Comparison of ENCODE assay signal across 34 cellular contexts in genomic region chr4:138115053-138115452, GRCh38.
DNase-seq lines count a peak whose midpoint lies in the region; ATAC-seq and TF ChIP-seq lines count a peak whose summit lies in the region.
"Had no signal": no experiment of that assay in that cellular context is flagged by ENCODE, and none has a peak within 500 bp of the region (broad histone marks: within the 10 kb centered on the region; RNA-seq: fewer than 3 reads in every experiment).

No MANE protein-coding gene starts in this region.

- DNase-seq in MCF 10A (ENCODE audit: unreplicated experiment) = no peak
- no peak for DNase-seq in breast epithelium (ENCODE audit: low spot score in 2 of 2)
- DNase-seq in activated B cell treated with CpG ODN at 0.5 μM for 24 hours = no peak
- peak; percentile 68 for DNase-seq in mesendoderm
- DNase-seq in NCI-H2227 treated with DMSO at 0.1 percent for 48 hours (lab: John Stamatoyannopoulos, UW) = no peak
- no peak for DNase-seq in activated T-helper 2 cell treated with anti-CD3 and anti-CD28 coated beads, Interferon-gamma antibody, Interleukin-2, Interleukin-4, amounts not matched to agents 10 μg/mL and 5 μg/mL and 100 μg/mL, durations not matched to agents 14 hours and 24 hours and 36 hours (ENCODE audit: low spot score)
- DNase-seq in UCSD-AML1 (lab: John Stamatoyannopoulos, UW; ENCODE audit: unreplicated experiment) = no peak
- no peak for DNase-seq in NCI-H1930 (lab: John Stamatoyannopoulos, UW)
- DNase-seq: 8988T; activated CD4-positive, alpha-beta T cell treated with anti-CD3 and anti-CD28 coated beads, Interleukin-2, amount 10 ng/mL, durations not matched to agents 24 days and 14 days; activated effector memory CD4-positive, alpha-beta T cell treated with anti-CD3 and anti-CD28 coated beads, Interleukin-2, amount 50 U/mL, for 16 hours; activated naive CD8-positive, alpha-beta T cell treated with anti-CD3 and anti-CD28 coated beads, Interleukin-2, amount 10 ng/mL, durations not matched to agents 7 days and 5 days; aorta; CD4-positive, CD25-positive, alpha-beta regulatory T cell; foreskin keratinocyte; heart left ventricle; kidney; MG63; natural killer cell; NCI-H1105; NCI-H187 treated with DMSO at 0.1 percent for 48 hours; NCI-H2171 treated with DMSO at 0.1 percent for 48 hours; NCI-H524 treated with DMSO at 0.1 percent for 48 hours; SHP77 treated with DMSO at 0.1 percent for 48 hours; stimulated activated naive CD4-positive, alpha-beta T cell; SW 1271; T1000; upper lobe of left lung; WERI-Rb-1 had no signal

- TF ChIP-seq POLR2A in breast epithelium (IDR thresholded peaks at IDR 0.05) = no peak

- H3K4me2 ChIP-seq in mesendoderm (ENCODE audit: low read length) = no peak overlapping the region

- H3K27me3 ChIP-seq in breast epithelium (no peaks in the 10 kb centered on the region), mesendoderm (ENCODE audit: insufficient read depth, low read length, poor library complexity) (no peaks in the 10 kb centered on the region)
- H3K27me3 ChIP-seq: esophagus muscularis mucosa, foreskin keratinocyte, heart left ventricle, MG63, upper lobe of left lung had no signal

- no peak overlapping the region for H3K4me3 Mint-ChIP-seq in MCF 10A (ENCODE audit: unreplicated experiment)
- H3K4me3 Mint-ChIP-seq in activated B cell treated with CpG ODN at 0.5 μM for 24 hours = peak overlapping the region; percentile 5
- no peak overlapping the region for H3K4me3 Mint-ChIP-seq in activated T-helper 2 cell treated with anti-CD3 and anti-CD28 coated beads, Interferon-gamma antibody, Interleukin-2, Interleukin-4, amounts not matched to agents 10 μg/mL and 5 μg/mL and 100 μg/mL, durations not matched to agents 14 hours and 24 hours and 36 hours (ENCODE audit: low read depth)
- H3K4me3 Mint-ChIP-seq: activated CD4-positive, alpha-beta T cell treated with anti-CD3 and anti-CD28 coated beads, Interleukin-2, amount 10 ng/mL, durations not matched to agents 24 days and 14 days; activated naive CD8-positive, alpha-beta T cell treated with anti-CD3 and anti-CD28 coated beads, Interleukin-2, amount 10 ng/mL, durations not matched to agents 7 days and 5 days; CD4-positive, CD25-positive, alpha-beta regulatory T cell; natural killer cell had no signal

- no peaks in the 10 kb centered on the region for H3K9me3 ChIP-seq in breast epithelium
- H3K9me3 ChIP-seq: esophagus muscularis mucosa, MG63, upper lobe of left lung had no signal

- no peak overlapping the region for H3K9ac ChIP-seq in mesendoderm (ENCODE audit: low read length)

- no peak overlapping the region for H2BK120ac ChIP-seq in mesendoderm (ENCODE audit: low read depth, low read length)

- H3K56ac ChIP-seq in mesendoderm (ENCODE audit: low read length) = no peak overlapping the region

- no peaks in the 10 kb centered on the region for H3K36me3 Mint-ChIP-seq in MCF 10A (ENCODE audit: insufficient read depth, unreplicated experiment)
- H3K36me3 Mint-ChIP-seq in activated B cell treated with CpG ODN at 0.5 μM for 24 hours (ENCODE audit: low read depth) = no peaks in the 10 kb centered on the region
- H3K36me3 Mint-ChIP-seq in activated T-helper 2 cell treated with anti-CD3 and anti-CD28 coated beads, Interferon-gamma antibody, Interleukin-2, Interleukin-4, amounts not matched to agents 10 μg/mL and 5 μg/mL and 100 μg/mL, durations not matched to agents 14 hours and 24 hours and 36 hours (ENCODE audit: low read depth) = no peaks in the 10 kb centered on the region
- H3K36me3 Mint-ChIP-seq: activated naive CD8-positive, alpha-beta T cell treated with anti-CD3 and anti-CD28 coated beads, Interleukin-2, amount 10 ng/mL, durations not matched to agents 7 days and 5 days; CD4-positive, CD25-positive, alpha-beta regulatory T cell; natural killer cell had no signal

- POLR2A ChIA-PET in MCF 10A (lab: Yijun Ruan, JAX) = no interaction called here
- POLR2A ChIA-PET in activated B cell treated with CpG ODN at 0.5 μM for 24 hours (lab: Charles Lee) = no interaction called here

- no peaks in the 10 kb centered on the region for H3K4me1 ChIP-seq in breast epithelium
- no peaks in the 10 kb centered on the region for H3K4me1 ChIP-seq in mesendoderm (ENCODE audit: control insufficient read depth, low read depth, low read length)
- H3K4me1 ChIP-seq: heart left ventricle, upper lobe of left lung had no signal

- no peak overlapping the region for H3K18ac ChIP-seq in mesendoderm (ENCODE audit: low read length)

- no peak overlapping the region for H3K4ac ChIP-seq in mesendoderm (ENCODE audit: low read depth, low read length)

- H3K79me1 ChIP-seq in mesendoderm (ENCODE audit: low read length) = no peaks in the 10 kb centered on the region

- no peaks in the 10 kb centered on the region for H3K79me2 ChIP-seq in mesendoderm (ENCODE audit: control insufficient read depth, insufficient read depth, low read length)

- H3K4me1 Mint-ChIP-seq in MCF 10A (ENCODE audit: insufficient read depth, unreplicated experiment) (no peaks in the 10 kb centered on the region), activated B cell treated with CpG ODN at 0.5 μM for 24 hours (peaks cover 31% of the 10 kb centered on the region)
- H3K4me1 Mint-ChIP-seq in activated T-helper 2 cell treated with anti-CD3 and anti-CD28 coated beads, Interferon-gamma antibody, Interleukin-2, Interleukin-4, amounts not matched to agents 10 μg/mL and 5 μg/mL and 100 μg/mL, durations not matched to agents 14 hours and 24 hours and 36 hours (ENCODE audit: low read depth) = no peaks in the 10 kb centered on the region
- H3K4me1 Mint-ChIP-seq: activated CD4-positive, alpha-beta T cell treated with anti-CD3 and anti-CD28 coated beads, Interleukin-2, amount 10 ng/mL, durations not matched to agents 24 days and 14 days; activated naive CD8-positive, alpha-beta T cell treated with anti-CD3 and anti-CD28 coated beads, Interleukin-2, amount 10 ng/mL, durations not matched to agents 7 days and 5 days; CD4-positive, CD25-positive, alpha-beta regulatory T cell; natural killer cell had no signal

- ATAC-seq in activated B cell treated with CpG ODN at 0.5 μM for 24 hours (ENCODE audit: low read depth) = no peak
- ATAC-seq: foreskin keratinocyte, heart left ventricle, K562, natural killer cell, Panc1 had no signal

- H3K9me3 Mint-ChIP-seq in MCF 10A (ENCODE audit: unreplicated experiment) (no peaks in the 10 kb centered on the region), activated B cell treated with CpG ODN at 0.5 μM for 24 hours (no peaks in the 10 kb centered on the region)
- H3K9me3 Mint-ChIP-seq in activated T-helper 2 cell treated with anti-CD3 and anti-CD28 coated beads, Interferon-gamma antibody, Interleukin-2, Interleukin-4, amounts not matched to agents 10 μg/mL and 5 μg/mL and 100 μg/mL, durations not matched to agents 14 hours and 24 hours and 36 hours = no peaks in the 10 kb centered on the region
- H3K9me3 Mint-ChIP-seq: activated CD4-positive, alpha-beta T cell treated with anti-CD3 and anti-CD28 coated beads, Interleukin-2, amount 10 ng/mL, durations not matched to agents 24 days and 14 days; activated naive CD8-positive, alpha-beta T cell treated with anti-CD3 and anti-CD28 coated beads, Interleukin-2, amount 10 ng/mL, durations not matched to agents 7 days and 5 days; natural killer cell had no signal

- H3K27ac ChIP-seq in breast epithelium (no peak overlapping the region), mesendoderm (ENCODE audit: low read depth, low read length) (no peak overlapping the region)
- H3K27ac ChIP-seq: coronary artery, esophagus muscularis mucosa, foreskin keratinocyte, heart left ventricle, skin epidermis, upper lobe of left lung, WERI-Rb-1 had no signal

- H3K27me3 Mint-ChIP-seq in MCF 10A (ENCODE audit: insufficient read depth, unreplicated experiment) (no peaks in the 10 kb centered on the region), activated B cell treated with CpG ODN at 0.5 μM for 24 hours (no peaks in the 10 kb centered on the region)
- H3K27me3 Mint-ChIP-seq in activated T-helper 2 cell treated with anti-CD3 and anti-CD28 coated beads, Interferon-gamma antibody, Interleukin-2, Interleukin-4, amounts not matched to agents 10 μg/mL and 5 μg/mL and 100 μg/mL, durations not matched to agents 14 hours and 24 hours and 36 hours (ENCODE audit: low read depth) = no peaks in the 10 kb centered on the region
- H3K27me3 Mint-ChIP-seq: activated CD4-positive, alpha-beta T cell treated with anti-CD3 and anti-CD28 coated beads, Interleukin-2, amount 10 ng/mL, durations not matched to agents 24 days and 14 days had no signal

- H2BK15ac ChIP-seq in mesendoderm (replicated peaks; ENCODE audit: low read depth) = no peak overlapping the region

- no CpG with 5 or more reads among the region's 2 CpGs for WGBS in mesendoderm (ENCODE audit: extremely low coverage, insufficient coverage, low lambda C conversion rate)

- no peak for TF ChIP-seq CTCF in MCF 10A (IDR thresholded peaks at IDR 0.05; ENCODE audit: unreplicated experiment)
- no peak for TF ChIP-seq CTCF in breast epithelium (IDR thresholded peaks at IDR 0.05)
- no peak for TF ChIP-seq CTCF in activated B cell treated with CpG ODN at 0.5 μM for 24 hours (IDR thresholded peaks at IDR 0.05)

- H3K23ac ChIP-seq in mesendoderm (ENCODE audit: low read length) = no peak overlapping the region

- no peak overlapping the region for H2BK5ac ChIP-seq in mesendoderm (ENCODE audit: low read length)

- H2AK5ac ChIP-seq in mesendoderm (ENCODE audit: low read length) = no peak overlapping the region

- intact Hi-C loops in MCF 10A (cut with micrococcal nuclease) = no loop called here
- intact Hi-C loops in breast epithelium (cut with DNase I; ENCODE audit: low total_unique reads) = no loop called here
- intact Hi-C loops in activated B cell treated with CpG ODN at 0.5 μM for 24 hours (cut with micrococcal nuclease) = no loop called here
- intact Hi-C loops in activated T-helper 2 cell treated with anti-CD3 and anti-CD28 coated beads, Interferon-gamma antibody, Interleukin-2, Interleukin-4, amounts not matched to agents 10 μg/mL and 5 μg/mL and 100 μg/mL, durations not matched to agents 14 hours and 24 hours and 36 hours (cut with micrococcal nuclease) = no loop called here

- H3K4me3 ChIP-seq in breast epithelium (no peak overlapping the region), mesendoderm (ENCODE audit: low read length) (no peak overlapping the region)
- H3K4me3 ChIP-seq: coronary artery, esophagus muscularis mucosa, heart left ventricle, K562, MG63, skin epidermis, upper lobe of left lung had no signal

- H3K36me3 ChIP-seq in breast epithelium (no peaks in the 10 kb centered on the region), mesendoderm (ENCODE audit: control insufficient read depth, insufficient read depth, low read length) (no peaks in the 10 kb centered on the region)
- H3K36me3 ChIP-seq: esophagus muscularis mucosa, heart left ventricle, MG63, upper lobe of left lung, WERI-Rb-1 had no signal

- no peak overlapping the region for H4K8ac ChIP-seq in mesendoderm (ENCODE audit: low read depth, low read length)

- H3K27ac Mint-ChIP-seq in MCF 10A (ENCODE audit: low read depth, unreplicated experiment) (peak overlapping the region; percentile 6), activated B cell treated with CpG ODN at 0.5 μM for 24 hours (peak overlapping the region; percentile 81)
- H3K27ac Mint-ChIP-seq in activated T-helper 2 cell treated with anti-CD3 and anti-CD28 coated beads, Interferon-gamma antibody, Interleukin-2, Interleukin-4, amounts not matched to agents 10 μg/mL and 5 μg/mL and 100 μg/mL, durations not matched to agents 14 hours and 24 hours and 36 hours = no peak overlapping the region
- H3K27ac Mint-ChIP-seq: activated CD4-positive, alpha-beta T cell treated with anti-CD3 and anti-CD28 coated beads, Interleukin-2, amount 10 ng/mL, durations not matched to agents 24 days and 14 days; activated naive CD8-positive, alpha-beta T cell treated with anti-CD3 and anti-CD28 coated beads, Interleukin-2, amount 10 ng/mL, durations not matched to agents 7 days and 5 days; CD4-positive, CD25-positive, alpha-beta regulatory T cell; natural killer cell had no signal

- no TSS peak for BruUV-seq in MCF 10A (replicated peaks; lab: Mats Ljungman, UMichigan)

- CTCF ChIA-PET in MCF 10A (lab: Yijun Ruan, JAX) (interaction anchor here (0.7 to 1.9 kb wide), 2 partner anchors 24 to 35 kb away, joined by 3 to 7 read pairs; no protein-coding TSS in a partner anchor), activated B cell treated with CpG ODN at 0.5 μM for 24 hours (lab: Charles Lee) (interaction anchor here (1.1 kb wide), 1 partner anchor 25 kb away, joined by 3 read pairs; no protein-coding TSS in a partner anchor)

- H4K5ac ChIP-seq in mesendoderm (ENCODE audit: low read length) = no peak overlapping the region
